Comparison of ENCODE assay signal across 8 cellular contexts in the genomic region with DNA sequence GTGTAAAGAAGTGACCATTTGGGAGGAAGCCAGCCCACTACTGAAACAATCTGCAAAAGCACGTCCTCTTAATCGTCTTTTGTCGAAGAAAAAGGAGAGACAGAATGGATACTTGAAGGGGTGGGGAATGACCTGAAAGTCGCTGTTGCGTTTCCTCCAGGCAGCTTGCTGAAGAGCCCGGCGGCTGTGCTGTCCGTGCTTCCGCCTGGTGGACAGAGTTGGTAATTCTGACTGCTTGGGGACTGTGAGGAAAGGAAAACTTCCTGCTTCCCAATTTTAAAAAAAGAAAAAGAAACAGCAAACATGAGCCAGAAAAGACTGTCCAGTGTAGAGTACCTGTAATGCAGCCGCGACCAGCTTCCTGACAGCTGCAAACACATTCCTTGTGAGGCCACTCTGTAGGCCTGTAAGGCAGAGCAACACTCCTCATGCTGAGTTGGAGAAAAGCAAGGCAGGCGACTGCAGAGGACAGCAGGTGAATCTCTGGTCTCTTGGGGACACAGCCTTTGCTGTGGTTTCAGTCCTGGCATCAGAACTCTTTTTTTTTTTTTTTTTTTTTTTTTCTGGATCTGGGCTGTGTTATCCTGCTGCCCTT.
DNase-seq lines count a peak whose midpoint lies in the region; ATAC-seq and TF ChIP-seq lines count a peak whose summit lies in the region.

No MANE protein-coding gene starts in this region.

- H3K4me3 Mint-ChIP-seq in activated naive CD8-positive, alpha-beta T cell treated with anti-CD3 and anti-CD28 coated beads for 36 hours: no peak overlapping the region
- H3K4me3 Mint-ChIP-seq in CD4-positive, alpha-beta T cell: no peak overlapping the region

- no peak overlapping the region for H3K27ac Mint-ChIP-seq in activated naive CD8-positive, alpha-beta T cell treated with anti-CD3 and anti-CD28 coated beads for 36 hours
- H3K27ac Mint-ChIP-seq in CD4-positive, alpha-beta T cell: no peak overlapping the region

- no peaks in the 10 kb centered on the region for H3K9me3 ChIP-seq in testis
- no peaks in the 10 kb centered on the region for H3K9me3 ChIP-seq in CD4-positive, alpha-beta T cell (ENCODE audit: control insufficient read depth, low read length)

- no peaks in the 10 kb centered on the region for H3K4me1 ChIP-seq in testis

- no peak overlapping the region for H3K27ac ChIP-seq in testis
- H3K27ac ChIP-seq in CD4-positive, alpha-beta T cell (ENCODE audit: low read depth, low read length): no peak overlapping the region

- peak; percentile 79 for ATAC-seq in GM21381 (IDR thresholded peaks at IDR 0.05; ENCODE audit: unreplicated experiment)
- no peak for ATAC-seq in CD4-positive, alpha-beta T cell (ENCODE audit: poor library complexity)

- intact Hi-C loops in testis (cut with DNase I; ENCODE audit: low total_unique reads): no loop called here
- intact Hi-C loops in CD4-positive, alpha-beta T cell (cut with DNase I, micrococcal nuclease): no loop called here

- no peak for TF ChIP-seq POLR2A in testis (IDR thresholded peaks at IDR 0.05)

- no peaks in the 10 kb centered on the region for H3K36me3 ChIP-seq in testis (ENCODE audit: low read depth, missing control alignments)

- peak; percentile 45 for DNase-seq in EL
- peak; percentile 18 for DNase-seq in HuH-7.5 (ENCODE audit: low spot score)
- peak; percentile 1 for DNase-seq in activated naive CD8-positive, alpha-beta T cell treated with anti-CD3 and anti-CD28 coated beads for 36 hours
- DNase-seq in hepatic stellate cell (ENCODE audit: low spot score): peak; percentile 27
- DNase-seq in testis: peak; percentile 73
- DNase-seq in CD4-positive, alpha-beta T cell: no peak
- no peak for DNase-seq in NCI-H1092 (lab: John Stamatoyannopoulos, UW)

- no peak overlapping the region for H3K4me3 ChIP-seq in testis

- no peaks in the 10 kb centered on the region for H3K4me1 Mint-ChIP-seq in activated naive CD8-positive, alpha-beta T cell treated with anti-CD3 and anti-CD28 coated beads for 36 hours
- H3K4me1 Mint-ChIP-seq in CD4-positive, alpha-beta T cell (ENCODE audit: low read depth): no peaks in the 10 kb centered on the region

- no peaks in the 10 kb centered on the region for H3K27me3 ChIP-seq in testis
- H3K27me3 ChIP-seq in CD4-positive, alpha-beta T cell (ENCODE audit: control insufficient read depth, insufficient read depth, low read length): no peaks in the 10 kb centered on the region

- TF ChIP-seq CTCF in testis (IDR thresholded peaks at IDR 0.05): peak; percentile 51 to 73 (median 69)
- TF ChIP-seq CTCF in CD4-positive, alpha-beta T cell (IDR thresholded peaks at IDR 0.05): no peak

- CTCF ChIA-PET in CD4-positive, alpha-beta T cell (lab: Charles Lee): no interaction called here

- H3K27me3 Mint-ChIP-seq in activated naive CD8-positive, alpha-beta T cell treated with anti-CD3 and anti-CD28 coated beads for 36 hours: peaks cover 11% of the 10 kb centered on the region
- H3K27me3 Mint-ChIP-seq in CD4-positive, alpha-beta T cell: no peaks in the 10 kb centered on the region

- no peaks in the 10 kb centered on the region for H3K9me3 Mint-ChIP-seq in activated naive CD8-positive, alpha-beta T cell treated with anti-CD3 and anti-CD28 coated beads for 36 hours
- peaks cover 8% of the 10 kb centered on the region for H3K9me3 Mint-ChIP-seq in CD4-positive, alpha-beta T cell

- WGBS in testis, 2 donors: 25 to 32% methylated on average over 12 of the region's 12 CpGs

- no peaks in the 10 kb centered on the region for H3K36me3 Mint-ChIP-seq in activated naive CD8-positive, alpha-beta T cell treated with anti-CD3 and anti-CD28 coated beads for 36 hours
- H3K36me3 Mint-ChIP-seq in CD4-positive, alpha-beta T cell (ENCODE audit: low read depth): no peaks in the 10 kb centered on the region

- POLR2A ChIA-PET in CD4-positive, alpha-beta T cell (lab: Charles Lee): no interaction called here

Comparison
In these comparisons a context has a peak if more than half of its experiments do, and no peak if none do; other contexts are left out.
1. DNase-seq: peak in EL (single experiment), HuH-7.5 (single experiment), activated naive CD8-positive, alpha-beta T cell treated with anti-CD3 and anti-CD28 coated beads for 36 hours (single experiment), hepatic stellate cell (single experiment) and testis (single experiment); none in CD4-positive, alpha-beta T cell (0 of 10) and NCI-H1092 (single experiment).